Comparison of ENCODE assay signal across 35 cellular contexts in the genomic region with DNA sequence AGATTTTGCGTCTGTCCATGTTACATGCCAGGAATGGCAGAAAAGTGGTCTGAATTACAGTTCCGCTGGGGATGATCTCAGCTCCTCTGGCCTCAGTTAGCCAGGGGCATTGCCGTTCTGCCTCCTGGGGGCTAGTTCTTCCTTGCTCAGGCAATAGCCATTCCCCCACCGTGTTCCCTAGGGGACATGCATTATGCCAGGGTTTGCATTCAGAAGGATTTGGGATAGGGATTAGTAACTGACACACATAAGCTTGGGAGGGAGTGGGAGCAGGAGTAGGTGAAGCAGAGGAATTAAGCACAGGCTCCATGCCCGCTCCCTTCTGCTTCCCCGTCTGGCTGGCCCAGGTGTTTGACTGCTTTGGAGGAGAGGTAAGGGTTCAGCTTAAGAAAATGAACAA. TPM values are rescaled to one million over a fixed set of nuclear protein-coding genes. Genes with fewer than 3 reads are reported as not detected.
"Had no signal": no experiment of that assay in that cellular context is flagged by ENCODE, and none has a peak within 500 bp of the region (broad histone marks: within the 10 kb centered on the region; RNA-seq: fewer than 3 reads in every experiment).

No MANE protein-coding gene starts in this region.

- H3K9me3 ChIP-seq: adrenal gland, body of pancreas, gastroesophageal sphincter, heart left ventricle, uterus had no signal

- H3K27ac ChIP-seq: adrenal gland, body of pancreas, cardiac muscle cell, coronary artery, gastroesophageal sphincter, heart left ventricle, uterus had no signal

- H3K4me3 ChIP-seq: adrenal gland, body of pancreas, cardiac muscle cell, coronary artery, gastroesophageal sphincter, heart left ventricle, uterus had no signal

- FAIRE-seq: kidney, small intestine had no signal

- DNase-seq: activated CD4-positive, alpha-beta memory T cell treated with anti-CD3 and anti-CD28 coated beads for 36 hours; activated CD4-positive, alpha-beta T cell treated with anti-CD3 and anti-CD28 coated beads for 48 hours; activated CD8-positive, alpha-beta memory T cell treated with anti-CD3 and anti-CD28 coated beads, Interleukin-2, amount 50 U/mL, for 4 hours; activated effector memory CD4-positive, alpha-beta T cell treated with anti-CD3 and anti-CD28 coated beads, Interleukin-2, amount 50 U/mL, for 16 hours; activated naive CD4-positive, alpha-beta T cell treated with anti-CD3 and anti-CD28 coated beads for 36 hours; activated naive CD8-positive, alpha-beta T cell treated with anti-CD3 and anti-CD28 coated beads for 36 hours; activated T-cell treated with anti-CD3 and anti-CD28 coated beads, Interleukin-2, amount 50 U/mL, for 1 hour; adrenal gland; body of pancreas; cerebellar nuclear complex; effector memory CD8-positive, alpha-beta T cell; erythroblast; heart left ventricle; hypothalamus; immature natural killer cell; kidney; left colon; midbrain; naive thymus-derived CD4-positive, alpha-beta T cell; small intestine; stimulated activated CD4-positive, alpha-beta T cell treated with anti-CD3 and anti-CD28 coated beads, Interleukin-4, amount 100 ng/mL, for 24 hours; stimulated activated naive CD8-positive, alpha-beta T cell treated with anti-CD3 and anti-CD28 coated beads, Interleukin-15, amount 100 ng/mL, for 72 hours; substantia nigra; uterus had no signal

- ATAC-seq: body of pancreas; effector memory CD8-positive, alpha-beta T cell; gastroesophageal sphincter; heart left ventricle; left colon; naive thymus-derived CD4-positive, alpha-beta T cell; sciatic nerve; stimulated activated effector memory CD8-positive, alpha-beta T cell treated with anti-CD3 and anti-CD28 coated beads, Interleukin-12 subunit alpha, Interleukin-12 subunit beta, amount 100 ng/mL, for 72 hours; stimulated activated naive CD8-positive, alpha-beta T cell treated with anti-CD3 and anti-CD28 coated beads, Interleukin-15, amount 100 ng/mL, for 72 hours had no signal

- H3K36me3 ChIP-seq: uterus had no signal

- H3K27me3 ChIP-seq: adrenal gland, body of pancreas, uterus had no signal

- H3K4me1 ChIP-seq: adrenal gland, uterus had no signal

RNA-seq across cellular contexts. Expression of a gene that starts 12.7 kb away (rescaled TPM):
- total RNA-seq: activated CD4-positive, alpha-beta memory T cell treated with anti-CD3 and anti-CD28 coated beads for 36 hours; activated CD8-positive, alpha-beta memory T cell treated with anti-CD3 and anti-CD28 coated beads for 36 hours; activated naive CD4-positive, alpha-beta T cell treated with anti-CD3 and anti-CD28 coated beads for 36 hours; activated naive CD8-positive, alpha-beta T cell treated with anti-CD3 and anti-CD28 coated beads for 36 hours; activated T-helper 1 cell treated with anti-CD3 and anti-CD28 coated beads, Interleukin-12 subunit alpha, Interleukin-12 subunit beta, Interleukin-2, Interleukin-4 antibody, amounts not matched to agents 30 ng/mL and 10 ng/mL and 1 ng/mL, durations not matched to agents 14 hours and 24 hours and 36 hours; body of pancreas; fibroblast of lung; fibroblast of villous mesenchyme; left colon; liver; naive thymus-derived CD4-positive, alpha-beta T cell; omental fat pad had no signal
- polyA plus RNA-seq: immature natural killer cell; naive thymus-derived CD4-positive, alpha-beta T cell had no signal

RNA-seq across cellular contexts. Expression of a gene that starts 39.6 kb away (rescaled TPM):
- total RNA-seq: activated CD4-positive, alpha-beta memory T cell treated with anti-CD3 and anti-CD28 coated beads for 36 hours; activated naive CD4-positive, alpha-beta T cell treated with anti-CD3 and anti-CD28 coated beads for 36 hours; activated naive CD8-positive, alpha-beta T cell treated with anti-CD3 and anti-CD28 coated beads for 36 hours had no signal
